8 cellular contexts compared by ENCODE assay signal in the genomic region with DNA sequence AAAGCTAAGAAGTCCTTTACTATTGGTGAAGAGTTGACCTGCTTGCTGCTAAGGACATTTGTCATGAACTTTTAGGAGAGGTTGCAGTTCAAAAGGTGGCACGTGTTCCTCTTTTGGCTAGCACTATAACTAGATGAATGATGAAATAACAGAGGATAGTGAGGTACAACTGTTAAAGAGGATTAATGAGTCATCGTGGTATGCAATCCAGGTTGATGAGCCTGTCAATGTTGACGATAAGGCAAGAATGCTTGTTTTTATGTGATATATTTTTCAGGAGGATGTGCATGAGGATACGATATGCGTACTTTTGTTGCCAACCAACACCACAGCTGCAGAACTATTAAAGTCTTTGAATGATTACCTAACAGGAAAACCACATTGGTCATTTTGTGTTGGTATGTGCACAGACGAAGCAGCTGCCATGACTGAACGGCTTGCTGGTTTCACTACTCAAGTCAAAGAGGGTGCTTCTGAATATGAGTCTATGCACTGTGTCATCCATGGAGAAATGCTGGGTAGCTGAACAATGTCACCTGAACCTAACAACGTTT.
DNase-seq lines count a peak whose midpoint lies in the region; ATAC-seq and TF ChIP-seq lines count a peak whose summit lies in the region.

No MANE protein-coding gene starts in this region.

- DNase-seq in SIG-M5 (lab: John Stamatoyannopoulos, UW) (peak; percentile 94), cardiac fibroblast (ENCODE audit: low read depth in 2 of 2) (peak; percentile 62 to 94), NCI-H1436 treated with DMSO at 0.1 percent for 48 hours (lab: John Stamatoyannopoulos, UW) (no peak), NCI-H345 (lab: John Stamatoyannopoulos, UW) (no peak)
- DNase-seq in stimulated activated CD4-positive, alpha-beta T cell treated with anti-CD3 and anti-CD28 coated beads, TNF-alpha, amount 100 ng/mL, for 48 hours (ENCODE audit: low read depth in 3 of 3): peak in 2 of 3 donors; percentile 21 to 29

- no peaks in the 10 kb centered on the region for H4K20me1 ChIP-seq in BLaER1

- ATAC-seq in GM19035 (IDR thresholded peaks at IDR 0.05; ENCODE audit: unreplicated experiment) (peak; percentile 98), HG03135 (IDR thresholded peaks at IDR 0.05; ENCODE audit: unreplicated experiment) (peak; percentile 99)

- H3K9ac ChIP-seq in BLaER1: peak overlapping the region; percentile 57; the same call in 1 of the 2 replicates

- H3K4me1 ChIP-seq in BLaER1: peaks cover 70% of the 10 kb centered on the region

- H3K9me3 ChIP-seq in BLaER1: peaks cover 15% of the 10 kb centered on the region

- no peaks in the 10 kb centered on the region for H3K27me3 ChIP-seq in BLaER1

- H3K27ac ChIP-seq in BLaER1: peak overlapping the region; percentile 87

- H3K4me3 ChIP-seq in BLaER1 (no peak overlapping the region), cardiac fibroblast (replicated peaks in 1 of 2; ENCODE audit: low read depth in 2 of 2, low read length in 2 of 2) (peak overlapping the region in 1 of 2 donors; percentile 0)

- peak overlapping the region; percentile 76 for H3K4me2 ChIP-seq in BLaER1

- no peak for TF ChIP-seq CTCF in cardiac fibroblast (IDR thresholded peaks at IDR 0.05; ENCODE audit: low read depth, low read length)

- peaks cover 44% of the 10 kb centered on the region for H3K36me3 ChIP-seq in BLaER1

Comparison
In these comparisons a context has a peak if more than half of its experiments do, and no peak if none do; other contexts are left out.
1. DNase-seq: peak in SIG-M5 (single experiment), cardiac fibroblast (2 of 2) and stimulated activated CD4-positive, alpha-beta T cell treated with anti-CD3 and anti-CD28 coated beads, TNF-alpha, amount 100 ng/mL, for 48 hours (2 of 3); none in NCI-H1436 treated with DMSO at 0.1 percent for 48 hours (single experiment) and NCI-H345 (single experiment).